17 cellular contexts compared by ENCODE assay signal in genomic region chr17:77817953-77818352, GRCh38.
A peak's percentile ranks its signal among the peaks of the same experiment; 100 is the strongest.
DNase-seq lines count a peak whose midpoint lies in the region; ATAC-seq and TF ChIP-seq lines count a peak whose summit lies in the region.
"Had no signal": no experiment of that assay in that cellular context is flagged by ENCODE, and none has a peak within 500 bp of the region (broad histone marks: within the 10 kb centered on the region; RNA-seq: fewer than 3 reads in every experiment).

No MANE protein-coding gene starts in this region.

- no peaks in the 10 kb centered on the region for H3K9me3 ChIP-seq in adipocyte (ENCODE audit: control insufficient read depth, low read length)
- no peaks in the 10 kb centered on the region for H3K9me3 ChIP-seq in naive thymus-derived CD4-positive, alpha-beta T cell (ENCODE audit: control insufficient read depth in 2 of 3, low read length in 3 of 3)
- H3K9me3 ChIP-seq: HAP-1 had no signal

- CTCF ChIA-PET in naive thymus-derived CD4-positive, alpha-beta T cell (lab: Charles Lee), result no interaction called here

- no peak for TF ChIP-seq CTCF in HFFc6 (IDR thresholded peaks at IDR 0.05)

- H3K4me1 Mint-ChIP-seq in HFFc6 (ENCODE audit: low read depth), result peaks cover 5% of the 10 kb centered on the region; the same call in 1 of the 2 replicates
- H3K4me1 Mint-ChIP-seq in naive thymus-derived CD4-positive, alpha-beta T cell, result peaks cover 0 to 1% (median 0%) of the 10 kb centered on the region in 7 donors

- no peaks in the 10 kb centered on the region for H3K36me3 Mint-ChIP-seq in HFFc6 (ENCODE audit: low read depth)
- H3K36me3 Mint-ChIP-seq in naive thymus-derived CD4-positive, alpha-beta T cell, result no peaks in the 10 kb centered on the region

- H3K4me3 Mint-ChIP-seq in HFFc6, result no peak overlapping the region
- H3K4me3 Mint-ChIP-seq in naive thymus-derived CD4-positive, alpha-beta T cell, result no peak overlapping the region

- peaks cover 7% of the 10 kb centered on the region; the same call in 1 of the 2 replicates for H3K27me3 Mint-ChIP-seq in HFFc6 (ENCODE audit: insufficient read depth)
- peaks cover 0 to 28% (median 0%) of the 10 kb centered on the region in 5 donors for H3K27me3 Mint-ChIP-seq in naive thymus-derived CD4-positive, alpha-beta T cell

- ATAC-seq in GM19452 (IDR thresholded peaks at IDR 0.05; ENCODE audit: unreplicated experiment), result no peak
- no peak for ATAC-seq in naive thymus-derived CD4-positive, alpha-beta T cell

- no peak overlapping the region for H3K4me3 ChIP-seq in adipocyte (ENCODE audit: low read length)
- no peak overlapping the region for H3K4me3 ChIP-seq in naive thymus-derived CD4-positive, alpha-beta T cell (ENCODE audit: low read length)
- H3K4me3 ChIP-seq: HAP-1 had no signal

- peaks cover 6% of the 10 kb centered on the region for H3K4me1 ChIP-seq in adipocyte (ENCODE audit: control insufficient read depth, insufficient read depth, low read length)
- H3K4me1 ChIP-seq in naive thymus-derived CD4-positive, alpha-beta T cell (ENCODE audit: control insufficient read depth in 2 of 2, insufficient read depth in 2 of 2, low read length in 2 of 2), result no peaks in the 10 kb centered on the region
- H3K4me1 ChIP-seq: HAP-1 had no signal

- no peaks in the 10 kb centered on the region for H3K9me3 Mint-ChIP-seq in HFFc6
- H3K9me3 Mint-ChIP-seq in naive thymus-derived CD4-positive, alpha-beta T cell, result peaks cover 0 to 2% (median 0%) of the 10 kb centered on the region in 11 donors

- POLR2A ChIA-PET in naive thymus-derived CD4-positive, alpha-beta T cell (lab: Charles Lee), result no interaction called here

- no peak overlapping the region for H3K27ac Mint-ChIP-seq in HFFc6
- no peak overlapping the region for H3K27ac Mint-ChIP-seq in naive thymus-derived CD4-positive, alpha-beta T cell

- no peak overlapping the region for H3K9ac ChIP-seq in adipocyte (ENCODE audit: low read length)

- no peaks in the 10 kb centered on the region for H3K27me3 ChIP-seq in adipocyte (replicated peaks; ENCODE audit: control insufficient read depth, insufficient read depth, low read length)
- H3K27me3 ChIP-seq in naive thymus-derived CD4-positive, alpha-beta T cell (ENCODE audit: control insufficient read depth in 2 of 2, insufficient read depth in 2 of 2, low read length in 2 of 2), result no peaks in the 10 kb centered on the region

- intact Hi-C loops in naive thymus-derived CD4-positive, alpha-beta T cell (cut with micrococcal nuclease), result no loop called here

- DNase-seq in A172 (ENCODE audit: low spot score), result peak; percentile 31
- DNase-seq in HFFc6, result peak; percentile 7
- DNase-seq in adipocyte (ENCODE audit: low read depth), result peak; percentile 45
- DNase-seq in islet precursor cell, result peak; percentile 79
- no peak for DNase-seq in NCI-H526 treated with DMSO at 0.1 percent for 48 hours (lab: John Stamatoyannopoulos, UW)
- DNase-seq in naive thymus-derived CD4-positive, alpha-beta T cell, result no peak
- DNase-seq in globus pallidus (ENCODE audit: low spot score), result no peak
- DNase-seq: C1 segment of cervical spinal cord, DMS153, GDM1, NCI-H1417 treated with DMSO at 0.1 percent for 48 hours, NCI-H2029, NCI-H2171 treated with DMSO at 0.1 percent for 48 hours, NCI-H82 had no signal

- no peaks in the 10 kb centered on the region for H3K36me3 ChIP-seq in adipocyte (ENCODE audit: control insufficient read depth, insufficient read depth, low read length, severe bottlenecking)
- no peaks in the 10 kb centered on the region for H3K36me3 ChIP-seq in naive thymus-derived CD4-positive, alpha-beta T cell (ENCODE audit: control insufficient read depth in 2 of 3, insufficient read depth in 3 of 3, low read length in 3 of 3)
- H3K36me3 ChIP-seq: HAP-1 had no signal

- no peak overlapping the region for H3K27ac ChIP-seq in naive thymus-derived CD4-positive, alpha-beta T cell (ENCODE audit: low read depth, low read length)
- H3K27ac ChIP-seq: 22Rv1 had no signal

Comparison
In these comparisons a context has a peak if more than half of its experiments do, and no peak if none do; other contexts are left out.
1. DNase-seq: peak in A172 (single experiment), HFFc6 (single experiment), adipocyte (single experiment) and islet precursor cell (single experiment); none in NCI-H526 treated with DMSO at 0.1 percent for 48 hours (single experiment), naive thymus-derived CD4-positive, alpha-beta T cell (0 of 9) and globus pallidus (single experiment).